ENCODE assay signal across 2 cellular contexts in genomic region chr17:42438600-42439567, GRCh38.
TF ChIP-seq lines count a peak whose summit lies in the region.

No MANE protein-coding gene starts in this region.

TF ChIP-seq in Ishikawa, 13 proteins besides CTCF, POLR2A, EP300 and RAD21 (continued from another document):
- TF ChIP-seq CEBPB (IDR thresholded peaks at IDR 0.05): no peak
- TF ChIP-seq CREB1 (IDR thresholded peaks at IDR 0.05; ENCODE audit: low read depth): no peak
- TF ChIP-seq TEAD4 (IDR thresholded peaks at IDR 0.05): no peak
- no peak for TF ChIP-seq ZBTB7A (IDR thresholded peaks at IDR 0.05; ENCODE audit: low read depth)
- no peak for TF ChIP-seq NFIC (IDR thresholded peaks at IDR 0.05)

TF ChIP-seq in HepG2, 621 proteins besides CTCF, POLR2A, EP300 and RAD21 (continued from another document):
- TF ChIP-seq ZFX (CRISPR knock-in tag; IDR thresholded peaks at IDR 0.05; ENCODE audit: low read depth) (no peak), ZNF841 (CRISPR knock-in tag; IDR thresholded peaks at IDR 0.05; ENCODE audit: borderline replicate concordance) (no peak), ZNF773 (CRISPR knock-in tag; IDR thresholded peaks at IDR 0.05; ENCODE audit: borderline replicate concordance) (no peak), POLR2AphosphoS5 (IDR thresholded peaks at IDR 0.05; ENCODE audit: low read depth, low read length) (no peak), SOX5 (CRISPR knock-in tag; IDR thresholded peaks at IDR 0.05; ENCODE audit: borderline replicate concordance) (no peak), MBNL3 (CRISPR knock-in tag; conservative IDR thresholded peaks at IDR 0.05) (no peak), BRD4 (CRISPR knock-in tag; IDR thresholded peaks at IDR 0.05) (no peak), ZSCAN31 (CRISPR knock-in tag; IDR thresholded peaks at IDR 0.05; ENCODE audit: low read depth) (no peak), FOXA3 (CRISPR knock-in tag; IDR thresholded peaks at IDR 0.05) (no peak), ZNF747 (CRISPR knock-in tag; IDR thresholded peaks at IDR 0.05; ENCODE audit: borderline replicate concordance) (no peak), ZNF138 (CRISPR knock-in tag; IDR thresholded peaks at IDR 0.05; ENCODE audit: low read depth) (no peak), MBD4 (IDR thresholded peaks at IDR 0.05; ENCODE audit: borderline replicate concordance, low read length) (no peak), GABPA (IDR thresholded peaks at IDR 0.05; ENCODE audit: low read depth, low read length) (no peak), GABPA (CRISPR knock-in tag; IDR thresholded peaks at IDR 0.05; ENCODE audit: low read depth) (no peak), STAG1 (CRISPR knock-in tag; IDR thresholded peaks at IDR 0.05) (peak; percentile 54), SMC3 (IDR thresholded peaks at IDR 0.05; ENCODE audit: low read length) (0 out of 2 replicates have a peak, but pooled peaks have one; percentile 20), ZNF652 (CRISPR knock-in tag; IDR thresholded peaks at IDR 0.05; ENCODE audit: borderline replicate concordance, low read depth) (no peak), ZBTB21 (CRISPR knock-in tag; IDR thresholded peaks at IDR 0.05) (no peak), ARID4A (CRISPR knock-in tag; IDR thresholded peaks at IDR 0.05; ENCODE audit: borderline replicate concordance) (peak; percentile 25; the same call in 1 of the 2 replicates)
